ENCODE assay signal across 8 cellular contexts in the genomic region with DNA sequence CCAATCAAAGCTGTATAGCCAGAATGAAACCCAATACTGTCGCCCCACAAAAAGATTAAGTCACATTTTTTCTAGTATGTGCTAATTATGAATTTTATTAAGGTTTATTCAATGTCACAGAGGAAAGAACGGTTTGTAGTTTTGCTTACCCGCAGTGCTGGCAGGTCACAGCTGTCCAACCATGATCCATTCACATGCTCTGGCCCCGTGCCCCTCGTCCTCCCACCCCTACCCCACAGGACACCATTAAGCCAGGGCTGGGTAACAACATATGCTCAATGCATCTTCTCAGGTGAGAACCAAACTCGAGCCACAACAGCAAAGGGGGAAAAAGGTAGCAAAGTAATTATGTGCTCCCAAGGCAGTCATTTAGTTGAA. TPM values are rescaled to one million over a fixed set of nuclear protein-coding genes. Genes with fewer than 3 reads are reported as not detected.
DNase-seq lines count a peak whose midpoint lies in the region; ATAC-seq, FAIRE-seq and TF ChIP-seq lines count a peak whose summit lies in the region.

No MANE protein-coding gene starts in this region.

- no peaks in the 10 kb centered on the region for H3K79me2 ChIP-seq in HepG2 (ENCODE audit: insufficient read depth, low read length)

- in situ Hi-C loops in HepG2 (cut with HindIII; ENCODE audit: extremely low pct_ligation_motif_present, low pct_unique_long_range_greater_than_20kb) = no loop called here

- peak overlapping the region; percentile 77 for H3K27ac Mint-ChIP-seq in activated CD4-positive, alpha-beta T cell treated with anti-CD3 and anti-CD28 coated beads, Interleukin-2, amount 10 ng/mL, durations not matched to agents 24 days and 14 days
- H3K27ac Mint-ChIP-seq in activated naive CD4-positive, alpha-beta T cell treated with anti-CD3 and anti-CD28 coated beads, Interleukin-2, amount 50 U/mL, for 72 hours = peak overlapping the region; percentile 91 to 94

- 85% methylated on average over 6 of the region's 6 CpGs for WGBS in HepG2 (ENCODE audit: low lambda C conversion rate)
- WGBS in thymus = 75% methylated on average over 6 of the region's 6 CpGs

- H2AFZ ChIP-seq in HepG2 (ENCODE audit: low read length) = no peak overlapping the region

- no peak for TF ChIP-seq RAD21 in HepG2 (CRISPR knock-in tag; IDR thresholded peaks at IDR 0.05)

- intact Hi-C loops in activated CD4-positive, alpha-beta T cell treated with anti-CD3 and anti-CD28 coated beads, Interleukin-2, amount 10 ng/mL, durations not matched to agents 24 days and 14 days (cut with micrococcal nuclease) = loop anchor here (1.0 to 2.0 kb wide), 2 partner anchors 37 to 38 kb away; a partner anchor contains a TSS
- intact Hi-C loops in HepG2 (cut with micrococcal nuclease; ENCODE audit: unreplicated experiment) = loop anchor here (5.0 kb wide), 1 partner anchor 56 kb away; no protein-coding TSS in a partner anchor

- no peaks in the 10 kb centered on the region for H4K20me1 ChIP-seq in HepG2 (ENCODE audit: insufficient read depth, low read length)

- TF ChIP-seq POLR2A in HepG2 (IDR thresholded peaks at IDR 0.05; ENCODE audit: insufficient read depth in 1 of 2, low read depth in 2 of 2, low read length in 2 of 2) = no peak
- TF ChIP-seq POLR2A in erythroblast (IDR thresholded peaks at IDR 0.05; ENCODE audit: low read length) = no peak

- CTCF ChIA-PET in HepG2 (lab: Yijun Ruan, JAX; ENCODE audit: low intra/inter-chr PET ratio, low total read pairs) = no interaction called here

- ATAC-seq in activated naive CD4-positive, alpha-beta T cell treated with anti-CD3 and anti-CD28 coated beads, Interleukin-2, amount 50 U/mL, for 72 hours = no peak
- ATAC-seq in HepG2 (peak; percentile 18), GM18511 (IDR thresholded peaks at IDR 0.05; ENCODE audit: unreplicated experiment) (no peak)

- TF ChIP-seq EP300 in HepG2 (IDR thresholded peaks at IDR 0.05; ENCODE audit: low read depth in 2 of 2, low read length in 2 of 2) (no peak), HepG2 (CRISPR knock-in tag; IDR thresholded peaks at IDR 0.05; ENCODE audit: borderline replicate concordance) (no peak)

- no peak for DNase-seq in activated CD4-positive, alpha-beta T cell treated with anti-CD3 and anti-CD28 coated beads, Interleukin-2, amount 10 ng/mL, durations not matched to agents 24 days and 14 days
- DNase-seq in activated CD4-positive, alpha-beta T cell treated with anti-CD3 and anti-CD28 coated beads, Interleukin-2, amount 50 U/mL, for 48 hours = no peak
- DNase-seq in activated naive CD4-positive, alpha-beta T cell treated with anti-CD3 and anti-CD28 coated beads, Interleukin-2, amount 50 U/mL, for 72 hours (ENCODE audit: low spot score in 2 of 2) = no peak
- DNase-seq in HepG2 (ENCODE audit: low spot score) = no peak
- DNase-seq in erythroblast (lab: John Stamatoyannopoulos, UW) = no peak
- DNase-seq in NCI-H2171 (lab: John Stamatoyannopoulos, UW) = no peak

- no peak for FAIRE-seq in HepG2 (lab: Jason Lieb, UNC)

- peak overlapping the region; percentile 71 for H3K4me2 ChIP-seq in HepG2 (ENCODE audit: low read depth, low read length)

- H3K36me3 Mint-ChIP-seq in activated CD4-positive, alpha-beta T cell treated with anti-CD3 and anti-CD28 coated beads, Interleukin-2, amount 10 ng/mL, durations not matched to agents 24 days and 14 days (ENCODE audit: low read depth) = peaks cover 4% of the 10 kb centered on the region
- H3K36me3 Mint-ChIP-seq in activated naive CD4-positive, alpha-beta T cell treated with anti-CD3 and anti-CD28 coated beads, Interleukin-2, amount 50 U/mL, for 72 hours = no peaks in the 10 kb centered on the region

- H3K27me3 Mint-ChIP-seq in activated CD4-positive, alpha-beta T cell treated with anti-CD3 and anti-CD28 coated beads, Interleukin-2, amount 10 ng/mL, durations not matched to agents 24 days and 14 days = no peaks in the 10 kb centered on the region

- H3K4me3 Mint-ChIP-seq in activated CD4-positive, alpha-beta T cell treated with anti-CD3 and anti-CD28 coated beads, Interleukin-2, amount 10 ng/mL, durations not matched to agents 24 days and 14 days = peak overlapping the region; percentile 92

- no peaks in the 10 kb centered on the region for H3K9me3 Mint-ChIP-seq in activated CD4-positive, alpha-beta T cell treated with anti-CD3 and anti-CD28 coated beads, Interleukin-2, amount 10 ng/mL, durations not matched to agents 24 days and 14 days
- no peaks in the 10 kb centered on the region for H3K9me3 Mint-ChIP-seq in activated naive CD4-positive, alpha-beta T cell treated with anti-CD3 and anti-CD28 coated beads, Interleukin-2, amount 50 U/mL, for 72 hours

- H3K4me1 Mint-ChIP-seq in activated CD4-positive, alpha-beta T cell treated with anti-CD3 and anti-CD28 coated beads, Interleukin-2, amount 10 ng/mL, durations not matched to agents 24 days and 14 days = peaks cover 12% of the 10 kb centered on the region

- no TSS peak for BruUV-seq in HepG2 (replicated peaks; lab: Mats Ljungman, UMichigan)

- no peaks in the 10 kb centered on the region; a peak in 1 of 5 replicates for H3K27me3 ChIP-seq in HepG2 (ENCODE audit: control insufficient read depth in 1 of 2, insufficient read depth in 2 of 2, low read length in 2 of 2)
- no peaks in the 10 kb centered on the region for H3K27me3 ChIP-seq in thymus (ENCODE audit: control insufficient read depth, insufficient read depth)

- H3K4me3 ChIP-seq in HepG2 (replicated peaks in 1 of 3; ENCODE audit: insufficient read depth in 1 of 3, low read depth in 2 of 3, low read length in 3 of 3) = peak overlapping the region in 2 of 3 experiments; percentile 15 to 47; a peak in 2 of 6 replicates
- peak overlapping the region; percentile 88 for H3K4me3 ChIP-seq in thymus (ENCODE audit: low read length)

- no peaks in the 10 kb centered on the region for H3K9me3 ChIP-seq in HepG2 (ENCODE audit: low read length)
- H3K9me3 ChIP-seq in thymus (ENCODE audit: control insufficient read depth) = no peaks in the 10 kb centered on the region

- H3K36me3 ChIP-seq in HepG2 (replicated peaks in 1 of 2; ENCODE audit: control insufficient read depth in 1 of 2, insufficient read depth in 2 of 2, low read length in 2 of 2) = peaks cover 5 to 14% of the 10 kb centered on the region in 2 experiments; a peak in 4 of 5 replicates
- H3K36me3 ChIP-seq in thymus (ENCODE audit: control insufficient read depth, insufficient read depth) = peaks cover 7% of the 10 kb centered on the region

- H3K27ac ChIP-seq in HepG2 (ENCODE audit: extremely low read length, insufficient read depth, low read length) (peak overlapping the region; percentile 33), thymus (ENCODE audit: low read depth) (no peak overlapping the region)

- H3K4me1 ChIP-seq in HepG2 (ENCODE audit: insufficient read depth, low read length) (peaks cover 25% of the 10 kb centered on the region), thymus (ENCODE audit: control insufficient read depth, insufficient read depth, low read length) (peaks cover 10% of the 10 kb centered on the region)

- H3K9ac ChIP-seq in HepG2 (ENCODE audit: insufficient read depth, low read depth, low read length) = peak overlapping the region; percentile 78; the same call in 1 of the 2 replicates

- no peak for TF ChIP-seq CTCF in HepG2 (CRISPR knock-in tag; IDR thresholded peaks at IDR 0.05)

- POLR2A ChIA-PET in HepG2 (lab: Yijun Ruan, JAX) = interaction anchor here (0.6 to 1.9 kb wide), 18 partner anchors 10 to 310 kb away, joined by 3 to 16 read pairs (median 6); a partner anchor contains a TSS

RNA-seq across cellular contexts. Expression of a gene that starts 0.6 kb away (rescaled TPM):
- total RNA-seq in activated CD4-positive, alpha-beta T cell treated with anti-CD3 and anti-CD28 coated beads, Interleukin-2, amount 10 ng/mL, durations not matched to agents 24 days and 14 days = 17.5 and 18.6 TPM in 2 replicates
- 10 to 100 TPM; 13.3 to 20.6 TPM for total RNA-seq in activated naive CD4-positive, alpha-beta T cell treated with anti-CD3 and anti-CD28 coated beads, Interleukin-2, amount 50 U/mL, for 72 hours
- 3.5 and 8.1 TPM in 2 replicates for total RNA-seq in HepG2 (2016; rRNA removed; fragmentation: Illumina TruSeq; extraction: Trizol)
- total RNA-seq in HepG2 (2016; cell fraction: cytosol; rRNA removed; fragmentation: Illumina TruSeq; extraction: Trizol; ENCODE audit: low read depth) = 9.1 and 11.4 TPM in 2 replicates
- 2.6 and 8.5 TPM in 2 replicates for total RNA-seq in HepG2 (2016; cell fraction: insoluble cytoplasmic fraction; rRNA removed; fragmentation: Illumina TruSeq; extraction: Trizol)
- 4.8 and 6.0 TPM in 2 replicates for total RNA-seq in HepG2 (2016; cell fraction: membrane; rRNA removed; fragmentation: Illumina TruSeq; extraction: Trizol)
- 10.2 TPM in 2 replicates for total RNA-seq in HepG2 (2016; cell fraction: nucleus; rRNA removed; fragmentation: Illumina TruSeq; extraction: Trizol)
- polyA plus RNA-seq in HepG2 (2011; rRNA removed) (2.4 and 2.7 TPM in 2 replicates), thymus (18.7 TPM)
- polyA plus RNA-seq in HepG2 (2011; cell fraction: cytosol; rRNA removed) = 0.77 and 1.5 TPM in 2 replicates
- 17.0 and 21.4 TPM in 2 replicates for polyA plus RNA-seq in HepG2 (2011; cell fraction: nucleus; rRNA removed)
- 1.5 and 1.6 TPM in 2 replicates for polyA plus RNA-seq in HepG2 (2012)
- 1.0 and 1.8 TPM in 2 replicates for polyA plus RNA-seq in HepG2 (2016; cell fraction: cytosol; fragmentation: Illumina TruSeq; extraction: Trizol; ENCODE audit: low read depth)
- polyA plus RNA-seq in HepG2 (2016; cell fraction: insoluble cytoplasmic fraction; fragmentation: Illumina TruSeq; extraction: Trizol; ENCODE audit: low read depth) = 1.8 and 3.2 TPM in 2 replicates
- 1.5 and 2.3 TPM in 2 replicates for polyA plus RNA-seq in HepG2 (2016; cell fraction: membrane; fragmentation: Illumina TruSeq; extraction: Trizol; ENCODE audit: low read depth)
- polyA plus RNA-seq in HepG2 (2016; cell fraction: nucleus; fragmentation: Illumina TruSeq; extraction: Trizol; ENCODE audit: insufficient read depth, low read depth) = 19.0 and 21.2 TPM in 2 replicates
- polyA minus RNA-seq in HepG2 (2011; rRNA and poly(A)+ RNA removed; ENCODE audit: low replicate concordance) = 2.2 and 13.0 TPM in 2 replicates
- polyA minus RNA-seq in HepG2 (2011; cell fraction: cytosol; rRNA and poly(A)+ RNA removed) = 1.2 and 2.1 TPM in 2 replicates
- 6.3 and 6.5 TPM in 2 replicates for polyA minus RNA-seq in HepG2 (2011; cell fraction: nucleus; rRNA and poly(A)+ RNA removed)

RNA-seq across cellular contexts. Expression of a gene that starts 36.7 kb away (rescaled TPM):
- total RNA-seq in activated CD4-positive, alpha-beta T cell treated with anti-CD3 and anti-CD28 coated beads, Interleukin-2, amount 10 ng/mL, durations not matched to agents 24 days and 14 days = 151 and 157 TPM in 2 replicates
- total RNA-seq in activated naive CD4-positive, alpha-beta T cell treated with anti-CD3 and anti-CD28 coated beads, Interleukin-2, amount 50 U/mL, for 72 hours = 100 to 1,000 TPM; 101 to 105 TPM
- total RNA-seq in HepG2 (2016; rRNA removed; fragmentation: Illumina TruSeq; extraction: Trizol) = 88.8 and 125 TPM in 2 replicates
- 53.2 and 53.6 TPM in 2 replicates for total RNA-seq in HepG2 (2016; cell fraction: cytosol; rRNA removed; fragmentation: Illumina TruSeq; extraction: Trizol; ENCODE audit: low read depth)
- 73.5 and 128 TPM in 2 replicates for total RNA-seq in HepG2 (2016; cell fraction: insoluble cytoplasmic fraction; rRNA removed; fragmentation: Illumina TruSeq; extraction: Trizol)
- total RNA-seq in HepG2 (2016; cell fraction: membrane; rRNA removed; fragmentation: Illumina TruSeq; extraction: Trizol) = 62.4 and 67.5 TPM in 2 replicates
- 71.0 and 89.4 TPM in 2 replicates for total RNA-seq in HepG2 (2016; cell fraction: nucleus; rRNA removed; fragmentation: Illumina TruSeq; extraction: Trizol)
- polyA plus RNA-seq in HepG2 (2011; rRNA removed) = 83.7 and 91.0 TPM in 2 replicates
- 36.5 and 58.7 TPM in 2 replicates for polyA plus RNA-seq in HepG2 (2011; cell fraction: cytosol; rRNA removed)
- 354 and 357 TPM in 2 replicates for polyA plus RNA-seq in HepG2 (2011; cell fraction: nucleus; rRNA removed)
- polyA plus RNA-seq in HepG2 (2012) = 56.1 and 67.2 TPM in 2 replicates
- polyA plus RNA-seq in HepG2 (2016; cell fraction: cytosol; fragmentation: Illumina TruSeq; extraction: Trizol; ENCODE audit: low read depth) = 36.0 and 42.4 TPM in 2 replicates
- polyA plus RNA-seq in HepG2 (2016; cell fraction: insoluble cytoplasmic fraction; fragmentation: Illumina TruSeq; extraction: Trizol; ENCODE audit: low read depth) = 69.7 and 88.6 TPM in 2 replicates
- 48.5 and 49.3 TPM in 2 replicates for polyA plus RNA-seq in HepG2 (2016; cell fraction: membrane; fragmentation: Illumina TruSeq; extraction: Trizol; ENCODE audit: low read depth)
- 191 and 212 TPM in 2 replicates for polyA plus RNA-seq in HepG2 (2016; cell fraction: nucleus; fragmentation: Illumina TruSeq; extraction: Trizol; ENCODE audit: insufficient read depth, low read depth)
- polyA minus RNA-seq in HepG2 (2011; rRNA and poly(A)+ RNA removed; ENCODE audit: low replicate concordance) = 110 and 142 TPM in 2 replicates
- polyA minus RNA-seq in HepG2 (2011; cell fraction: cytosol; rRNA and poly(A)+ RNA removed) = 44.8 and 58.7 TPM in 2 replicates
- 57.4 and 57.8 TPM in 2 replicates for polyA minus RNA-seq in HepG2 (2011; cell fraction: nucleus; rRNA and poly(A)+ RNA removed)
- 78.6 TPM for polyA plus RNA-seq in thymus

RNA-seq across cellular contexts. Expression of a gene that starts 37.5 kb away (rescaled TPM):
- 29.2 and 30.0 TPM in 2 replicates for total RNA-seq in activated CD4-positive, alpha-beta T cell treated with anti-CD3 and anti-CD28 coated beads, Interleukin-2, amount 10 ng/mL, durations not matched to agents 24 days and 14 days
- 10 to 100 TPM; 31.3 to 42.1 TPM for total RNA-seq in activated naive CD4-positive, alpha-beta T cell treated with anti-CD3 and anti-CD28 coated beads, Interleukin-2, amount 50 U/mL, for 72 hours
- 120 and 156 TPM in 2 replicates for total RNA-seq in HepG2 (2016; rRNA removed; fragmentation: Illumina TruSeq; extraction: Trizol)
- 10.7 and 14.1 TPM in 2 replicates for total RNA-seq in HepG2 (2016; cell fraction: cytosol; rRNA removed; fragmentation: Illumina TruSeq; extraction: Trizol; ENCODE audit: low read depth)
- total RNA-seq in HepG2 (2016; cell fraction: insoluble cytoplasmic fraction; rRNA removed; fragmentation: Illumina TruSeq; extraction: Trizol) = 117 and 150 TPM in 2 replicates
- total RNA-seq in HepG2 (2016; cell fraction: membrane; rRNA removed; fragmentation: Illumina TruSeq; extraction: Trizol) = 29.9 and 30.7 TPM in 2 replicates
- total RNA-seq in HepG2 (2016; cell fraction: nucleus; rRNA removed; fragmentation: Illumina TruSeq; extraction: Trizol) = 86.5 and 102 TPM in 2 replicates
- polyA plus RNA-seq in HepG2 (2011; rRNA removed) (84.2 and 86.4 TPM in 2 replicates), thymus (15.9 TPM)
- 56.8 and 64.7 TPM in 2 replicates for polyA plus RNA-seq in HepG2 (2011; cell fraction: cytosol; rRNA removed)
- 77.2 and 84.5 TPM in 2 replicates for polyA plus RNA-seq in HepG2 (2011; cell fraction: nucleus; rRNA removed)
- polyA plus RNA-seq in HepG2 (2012) = 59.6 and 89.0 TPM in 2 replicates
- polyA plus RNA-seq in HepG2 (2016; cell fraction: cytosol; fragmentation: Illumina TruSeq; extraction: Trizol; ENCODE audit: low read depth) = 5.3 and 5.6 TPM in 2 replicates
- 71.5 and 71.7 TPM in 2 replicates for polyA plus RNA-seq in HepG2 (2016; cell fraction: insoluble cytoplasmic fraction; fragmentation: Illumina TruSeq; extraction: Trizol; ENCODE audit: low read depth)
- 8.6 and 11.1 TPM in 2 replicates for polyA plus RNA-seq in HepG2 (2016; cell fraction: membrane; fragmentation: Illumina TruSeq; extraction: Trizol; ENCODE audit: low read depth)
- polyA plus RNA-seq in HepG2 (2016; cell fraction: nucleus; fragmentation: Illumina TruSeq; extraction: Trizol; ENCODE audit: insufficient read depth, low read depth) = 66.2 and 73.5 TPM in 2 replicates
- 73.6 and 303 TPM in 2 replicates for polyA minus RNA-seq in HepG2 (2011; rRNA and poly(A)+ RNA removed; ENCODE audit: low replicate concordance)
- polyA minus RNA-seq in HepG2 (2011; cell fraction: cytosol; rRNA and poly(A)+ RNA removed) = 201 and 237 TPM in 2 replicates
- 162 and 215 TPM in 2 replicates for polyA minus RNA-seq in HepG2 (2011; cell fraction: nucleus; rRNA and poly(A)+ RNA removed)

RNA-seq across cellular contexts. Expression of a gene that starts 37.6 kb away (rescaled TPM):
- 9.7 and 12.5 TPM in 2 replicates for total RNA-seq in activated CD4-positive, alpha-beta T cell treated with anti-CD3 and anti-CD28 coated beads, Interleukin-2, amount 10 ng/mL, durations not matched to agents 24 days and 14 days
- 10 to 100 TPM; 13.4 to 20.5 TPM for total RNA-seq in activated naive CD4-positive, alpha-beta T cell treated with anti-CD3 and anti-CD28 coated beads, Interleukin-2, amount 50 U/mL, for 72 hours
- total RNA-seq in HepG2 (2016; rRNA removed; fragmentation: Illumina TruSeq; extraction: Trizol) = 14.7 and 18.0 TPM in 2 replicates
- total RNA-seq in HepG2 (2016; cell fraction: cytosol; rRNA removed; fragmentation: Illumina TruSeq; extraction: Trizol; ENCODE audit: low read depth) = 26.3 and 36.8 TPM in 2 replicates
- 13.8 and 19.0 TPM in 2 replicates for total RNA-seq in HepG2 (2016; cell fraction: insoluble cytoplasmic fraction; rRNA removed; fragmentation: Illumina TruSeq; extraction: Trizol)
- 38.9 and 47.5 TPM in 2 replicates for total RNA-seq in HepG2 (2016; cell fraction: membrane; rRNA removed; fragmentation: Illumina TruSeq; extraction: Trizol)
- 9.0 and 10.9 TPM in 2 replicates for total RNA-seq in HepG2 (2016; cell fraction: nucleus; rRNA removed; fragmentation: Illumina TruSeq; extraction: Trizol)
- polyA plus RNA-seq in HepG2 (2011; rRNA removed) (21.3 and 29.4 TPM in 2 replicates), thymus (18.2 TPM)
- polyA plus RNA-seq in HepG2 (2011; cell fraction: cytosol; rRNA removed) = 20.7 and 26.7 TPM in 2 replicates
- polyA plus RNA-seq in HepG2 (2011; cell fraction: nucleus; rRNA removed) = 68.4 and 69.7 TPM in 2 replicates
- 17.2 and 19.1 TPM in 2 replicates for polyA plus RNA-seq in HepG2 (2012)
- 36.8 and 50.4 TPM in 2 replicates for polyA plus RNA-seq in HepG2 (2016; cell fraction: cytosol; fragmentation: Illumina TruSeq; extraction: Trizol; ENCODE audit: low read depth)
- polyA plus RNA-seq in HepG2 (2016; cell fraction: insoluble cytoplasmic fraction; fragmentation: Illumina TruSeq; extraction: Trizol; ENCODE audit: low read depth) = 17.0 and 17.1 TPM in 2 replicates
- polyA plus RNA-seq in HepG2 (2016; cell fraction: membrane; fragmentation: Illumina TruSeq; extraction: Trizol; ENCODE audit: low read depth) = 37.6 and 44.5 TPM in 2 replicates
- polyA plus RNA-seq in HepG2 (2016; cell fraction: nucleus; fragmentation: Illumina TruSeq; extraction: Trizol; ENCODE audit: insufficient read depth, low read depth) = 23.5 and 24.6 TPM in 2 replicates
- 12.3 and 13.2 TPM in 2 replicates for polyA minus RNA-seq in HepG2 (2011; rRNA and poly(A)+ RNA removed; ENCODE audit: low replicate concordance)
- 3.3 and 7.8 TPM in 2 replicates for polyA minus RNA-seq in HepG2 (2011; cell fraction: cytosol; rRNA and poly(A)+ RNA removed)
- 6.5 and 7.1 TPM in 2 replicates for polyA minus RNA-seq in HepG2 (2011; cell fraction: nucleus; rRNA and poly(A)+ RNA removed)

RNA-seq across cellular contexts. Expression of a gene that starts 44.7 kb away (rescaled TPM):
- total RNA-seq in activated CD4-positive, alpha-beta T cell treated with anti-CD3 and anti-CD28 coated beads, Interleukin-2, amount 10 ng/mL, durations not matched to agents 24 days and 14 days = 47.6 and 48.1 TPM in 2 replicates
- 10 to 100 TPM; 16.2 to 31.9 TPM for total RNA-seq in activated naive CD4-positive, alpha-beta T cell treated with anti-CD3 and anti-CD28 coated beads, Interleukin-2, amount 50 U/mL, for 72 hours
- total RNA-seq in HepG2 (2016; rRNA removed; fragmentation: Illumina TruSeq; extraction: Trizol) = 22.4 and 24.6 TPM in 2 replicates
- 3.6 and 3.8 TPM in 2 replicates for total RNA-seq in HepG2 (2016; cell fraction: cytosol; rRNA removed; fragmentation: Illumina TruSeq; extraction: Trizol; ENCODE audit: low read depth)
- 23.0 and 23.6 TPM in 2 replicates for total RNA-seq in HepG2 (2016; cell fraction: insoluble cytoplasmic fraction; rRNA removed; fragmentation: Illumina TruSeq; extraction: Trizol)
- 8.9 and 9.0 TPM in 2 replicates for total RNA-seq in HepG2 (2016; cell fraction: membrane; rRNA removed; fragmentation: Illumina TruSeq; extraction: Trizol)
- total RNA-seq in HepG2 (2016; cell fraction: nucleus; rRNA removed; fragmentation: Illumina TruSeq; extraction: Trizol) = 11.5 and 14.9 TPM in 2 replicates
- 10.3 and 15.2 TPM in 2 replicates for polyA plus RNA-seq in HepG2 (2011; rRNA removed)
- polyA plus RNA-seq in HepG2 (2011; cell fraction: cytosol; rRNA removed) = 10.5 and 11.9 TPM in 2 replicates
- 14.3 and 15.6 TPM in 2 replicates for polyA plus RNA-seq in HepG2 (2011; cell fraction: nucleus; rRNA removed)
- polyA plus RNA-seq in HepG2 (2012) = 9.0 and 10.3 TPM in 2 replicates
- polyA plus RNA-seq in HepG2 (2016; cell fraction: cytosol; fragmentation: Illumina TruSeq; extraction: Trizol; ENCODE audit: low read depth) = 2.4 and 2.5 TPM in 2 replicates
- 18.6 and 20.0 TPM in 2 replicates for polyA plus RNA-seq in HepG2 (2016; cell fraction: insoluble cytoplasmic fraction; fragmentation: Illumina TruSeq; extraction: Trizol; ENCODE audit: low read depth)
- polyA plus RNA-seq in HepG2 (2016; cell fraction: membrane; fragmentation: Illumina TruSeq; extraction: Trizol; ENCODE audit: low read depth) = 5.1 and 5.7 TPM in 2 replicates
- 31.5 and 31.7 TPM in 2 replicates for polyA plus RNA-seq in HepG2 (2016; cell fraction: nucleus; fragmentation: Illumina TruSeq; extraction: Trizol; ENCODE audit: insufficient read depth, low read depth)
- polyA minus RNA-seq in HepG2 (2011; rRNA and poly(A)+ RNA removed; ENCODE audit: low replicate concordance) = 13.4 and 15.0 TPM in 2 replicates
- polyA minus RNA-seq in HepG2 (2011; cell fraction: cytosol; rRNA and poly(A)+ RNA removed) = 8.8 and 8.9 TPM in 2 replicates
- polyA minus RNA-seq in HepG2 (2011; cell fraction: nucleus; rRNA and poly(A)+ RNA removed) = 4.0 and 5.3 TPM in 2 replicates
- polyA plus RNA-seq in thymus = 20.2 TPM
